28 cellular contexts compared by ENCODE assay signal in the genomic region with DNA sequence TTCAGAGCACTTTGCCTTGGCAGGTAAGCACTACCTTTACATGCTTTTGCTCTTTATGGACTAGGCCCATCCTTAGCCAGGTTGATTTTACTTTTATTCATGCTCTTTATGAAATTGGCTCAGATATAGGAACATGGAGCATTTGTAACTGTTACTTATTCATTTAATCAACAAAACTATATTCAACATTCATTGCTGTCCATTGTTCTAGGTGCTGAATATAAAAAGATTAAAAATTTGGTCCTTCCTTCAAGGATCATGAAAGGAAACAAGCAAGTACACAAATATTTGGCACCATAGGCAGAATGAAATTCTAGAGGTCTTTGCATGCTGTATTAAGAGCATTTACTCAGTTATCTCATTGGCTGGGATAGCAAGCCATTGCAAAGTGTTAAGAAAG.
"Had no signal": no experiment of that assay in that cellular context is flagged by ENCODE, and none has a peak within 500 bp of the region (broad histone marks: within the 10 kb centered on the region; RNA-seq: fewer than 3 reads in every experiment).

No MANE protein-coding gene starts in this region.

- H3K9me3 ChIP-seq: lower lobe of right lung, pancreas, prostate gland, stomach, testis, thyroid gland, transverse colon, upper lobe of left lung, vagina had no signal

- H3K4me3 ChIP-seq: lower lobe of right lung, pancreas, prostate gland, skin epidermis, stomach, testis, thyroid gland, transverse colon, upper lobe of left lung, vagina had no signal

- H3K27me3 ChIP-seq: pancreas, stomach, testis, thyroid gland, transverse colon, upper lobe of left lung, vagina had no signal

- DNase-seq: kidney glomerular epithelial cell; left cardiac atrium; left ventricle myocardium superior; lower lobe of right lung; mammary epithelial cell; mesenchymal stem cell; naive thymus-derived CD8-positive, alpha-beta T cell; nucleus accumbens; pancreas; posterior cingulate gyrus; retina; right cardiac atrium; stimulated activated CD4-positive, alpha-beta T cell treated with anti-CD3 and anti-CD28 coated beads, Interleukin-12 subunit alpha, Interleukin-12 subunit beta, amount 100 ng/mL, for 4 hours; stimulated activated CD4-positive, alpha-beta T cell treated with anti-CD3 and anti-CD28 coated beads, Interleukin-15, amount 100 ng/mL, for 24 hours; stimulated activated CD4-positive, alpha-beta T cell treated with anti-CD3 and anti-CD28 coated beads, Interleukin-2, amount 100 ng/mL, for 24 hours; stimulated activated CD4-positive, alpha-beta T cell treated with anti-CD3 and anti-CD28 coated beads, Interleukin-4, amount 100 ng/mL, for 1 hour; stimulated activated naive B cell treated with anti-CD40 and anti-IgM and Interleukin-4, amounts not matched to agents 10 μg/mL and 1 μg/mL and 100 μg/mL, for 72 hours; stimulated activated naive CD8-positive, alpha-beta T cell treated with anti-CD3 and anti-CD28 coated beads, Interleukin-15, Interleukin-2, amounts not matched to agents 100 U/mL and 50 U/mL, for 24 hours; stomach; testis; thyroid gland; transverse colon; upper lobe of left lung had no signal

- ATAC-seq: left cardiac atrium; left lobe of liver; left ventricle myocardium superior; lower lobe of right lung; naive thymus-derived CD8-positive, alpha-beta T cell; pancreas; right cardiac atrium; sciatic nerve; stimulated activated naive B cell treated with anti-CD40 and anti-IgM and Interleukin-4, amounts not matched to agents 10 μg/mL and 1 μg/mL and 100 μg/mL, for 72 hours; stimulated activated naive CD8-positive, alpha-beta T cell treated with anti-CD3 and anti-CD28 coated beads, Interleukin-15, Interleukin-2, amounts not matched to agents 100 U/mL and 50 U/mL, for 24 hours had no signal

- H3K27ac ChIP-seq: lower lobe of right lung, pancreas, prostate gland, skin epidermis, stomach, testis, thyroid gland, transverse colon, upper lobe of left lung, vagina had no signal

- H3K36me3 ChIP-seq: lower lobe of right lung, pancreas, prostate gland, stomach, thyroid gland, transverse colon, upper lobe of left lung, vagina had no signal

- H3K4me1 ChIP-seq: lower lobe of right lung, pancreas, prostate gland, testis, thyroid gland, upper lobe of left lung, vagina had no signal
